8 cellular contexts compared by ENCODE assay signal in the genomic region with DNA sequence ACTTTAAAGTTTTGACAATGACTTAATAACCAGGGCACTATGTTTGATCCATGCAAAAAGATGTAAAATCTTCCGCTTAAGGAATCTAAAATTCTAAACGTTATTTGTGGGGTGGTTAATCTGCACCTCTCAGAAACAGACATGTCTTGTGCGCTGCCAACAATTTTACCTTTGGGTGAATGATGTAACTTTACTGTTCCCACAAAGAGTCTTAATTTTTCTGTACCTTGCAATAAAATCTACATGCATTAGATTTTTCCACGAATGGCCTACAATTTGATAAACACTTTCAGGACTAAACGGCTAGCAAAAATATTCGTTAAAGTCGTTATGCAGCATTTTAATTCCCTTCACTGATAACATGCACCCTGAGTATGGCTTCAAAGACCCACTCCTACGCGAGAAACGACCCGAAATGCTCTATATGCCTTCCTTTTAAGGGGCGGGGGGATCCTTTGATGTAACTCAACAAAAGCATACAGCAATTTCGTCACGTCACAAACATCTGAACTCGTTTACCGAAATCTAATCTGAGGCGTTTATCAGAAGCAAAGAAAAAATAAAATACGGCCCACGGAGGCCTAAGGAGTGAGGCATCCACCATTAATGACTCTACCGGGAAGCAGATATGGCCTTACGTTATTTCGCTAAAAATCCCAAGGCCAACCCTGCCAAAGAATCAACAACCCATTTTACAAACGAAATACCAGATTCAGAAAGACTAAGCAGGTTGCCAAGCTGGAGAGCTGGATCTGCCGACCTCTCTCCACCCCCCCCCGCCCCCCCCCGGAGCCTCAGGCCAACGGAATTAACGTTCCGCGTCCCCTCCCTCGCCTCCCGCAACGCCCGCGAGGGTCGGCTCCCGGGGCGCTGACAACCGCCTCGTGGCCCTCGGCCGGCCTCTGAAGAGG. TPM values are rescaled to one million over a fixed set of nuclear protein-coding genes. Genes with fewer than 3 reads are reported as not detected.
A peak's percentile ranks its signal among the peaks of the same experiment; 100 is the strongest.
DNase-seq lines count a peak whose midpoint lies in the region; ATAC-seq and TF ChIP-seq lines count a peak whose summit lies in the region.

No MANE protein-coding gene starts in this region.

- peak overlapping the region; percentile 99 for H3K27ac ChIP-seq in ectodermal cell (ENCODE audit: insufficient read depth, low read depth, low read length, poor library complexity, severe bottlenecking)
- peak overlapping the region; percentile 97 to 98 (median 98) for H3K27ac ChIP-seq in tibial nerve

- H3K4me1 ChIP-seq in ectodermal cell (ENCODE audit: control insufficient read depth, insufficient read depth, low read length): no peaks in the 10 kb centered on the region
- peaks cover 6 to 60% (median 14%) of the 10 kb centered on the region in 4 donors for H3K4me1 ChIP-seq in tibial nerve

- DNase-seq in NCI-H2171 treated with DMSO at 0.1 percent for 48 hours (lab: John Stamatoyannopoulos, UW) (peak; percentile 18), NCI-H2171 (lab: John Stamatoyannopoulos, UW) (no peak), T-helper 2 cell (peak in 3 of 5 experiments; percentile 9 to 38 (median 21)), mesothelial cell of epicardium (ENCODE audit: low spot score in 2 of 2, unreplicated experiment in 2 of 2) (no peak), tibial nerve (ENCODE audit: low spot score in 2 of 2) (peak in 1 of 2 donors; percentile 7)

- no peak for TF ChIP-seq POLR2A in tibial nerve (IDR thresholded peaks at IDR 0.05)

- H3K36me3 Mint-ChIP-seq in mesothelial cell of epicardium: peaks cover 11% of the 10 kb centered on the region

- peak overlapping the region; percentile 92 for H3K4me3 ChIP-seq in ectodermal cell (ENCODE audit: insufficient read depth, low read depth, low read length)
- peak overlapping the region; percentile 74 to 94 (median 84) for H3K4me3 ChIP-seq in tibial nerve

- peaks cover 24% of the 10 kb centered on the region for H3K4me1 Mint-ChIP-seq in mesothelial cell of epicardium

- WGBS in ectodermal cell, 2 experiments: 2% methylated on average over 41 of the region's 42 CpGs
- WGBS in tibial nerve, 2 donors: 2 to 3% methylated on average over 26 to 28 of the region's 42 CpGs

- no peaks in the 10 kb centered on the region for H3K27me3 Mint-ChIP-seq in mesothelial cell of epicardium (ENCODE audit: low read depth)

- peak overlapping the region; percentile 97 for H3K4me3 Mint-ChIP-seq in mesothelial cell of epicardium

- TF ChIP-seq CTCF in mesothelial cell of epicardium (IDR thresholded peaks at IDR 0.05; ENCODE audit: unreplicated experiment) (no peak), tibial nerve (IDR thresholded peaks at IDR 0.05) (no peak)

- H3K9me3 Mint-ChIP-seq in mesothelial cell of epicardium: no peaks in the 10 kb centered on the region

- no peak for TF ChIP-seq EP300 in tibial nerve (IDR thresholded peaks at IDR 0.05)

- H3K9me3 ChIP-seq in ectodermal cell (ENCODE audit: control insufficient read depth, low read length) (no peaks in the 10 kb centered on the region), tibial nerve (no peaks in the 10 kb centered on the region)

- H3K36me3 ChIP-seq in ectodermal cell (ENCODE audit: control insufficient read depth, insufficient read depth, low read length) (peaks cover 9% of the 10 kb centered on the region), tibial nerve (peaks cover 0 to 35% (median 0%) of the 10 kb centered on the region in 3 donors)

- peak; percentile 22 for ATAC-seq in HG03159 (IDR thresholded peaks at IDR 0.05; ENCODE audit: unreplicated experiment)
- ATAC-seq in GM19397 (IDR thresholded peaks at IDR 0.05; ENCODE audit: unreplicated experiment): no peak

- peak overlapping the region; percentile 99 for H3K27ac Mint-ChIP-seq in mesothelial cell of epicardium

- no peaks in the 10 kb centered on the region for H3K27me3 ChIP-seq in ectodermal cell (ENCODE audit: control insufficient read depth, insufficient read depth, low read length, poor library complexity, severe bottlenecking)
- no peaks in the 10 kb centered on the region for H3K27me3 ChIP-seq in tibial nerve

RNA-seq across cellular contexts. Expression of gene AK6, which starts 0.6 kb away (rescaled TPM):
- polyA plus RNA-seq in ectodermal cell (2013, experiment 1 of 4): 45.6 TPM
- polyA plus RNA-seq in ectodermal cell (2013, experiment 2 of 4): 37.0 TPM
- 32.1 TPM for polyA plus RNA-seq in ectodermal cell (2013, experiment 3 of 4)
- 34.0 TPM for polyA plus RNA-seq in ectodermal cell (2013, experiment 4 of 4)
- total RNA-seq in mesothelial cell of epicardium: 28.0 to 31.3 TPM (median 28.3 TPM) in 3 replicates
- 10 to 100 TPM in 2 of 4 donors, 1 to 10 TPM in 2; 8.4 to 40.8 (median 15.3) TPM for total RNA-seq in tibial nerve

RNA-seq across cellular contexts. Expression of gene TAF9, which starts 0.6 kb away (rescaled TPM):
- 100 TPM for polyA plus RNA-seq in ectodermal cell (2013, experiment 1 of 4)
- polyA plus RNA-seq in ectodermal cell (2013, experiment 2 of 4): 102 TPM
- polyA plus RNA-seq in ectodermal cell (2013, experiment 3 of 4): 110 TPM
- 119 TPM for polyA plus RNA-seq in ectodermal cell (2013, experiment 4 of 4)
- total RNA-seq in mesothelial cell of epicardium (47.1 to 50.4 TPM (median 49.0 TPM) in 3 replicates), tibial nerve (10 to 100 TPM; 17.7 to 40.9 (median 29.8) TPM)

RNA-seq across cellular contexts. Expression of gene RAD17, which starts 0.9 kb away (rescaled TPM):
- 39.0 TPM for polyA plus RNA-seq in ectodermal cell (2013, experiment 1 of 4)
- polyA plus RNA-seq in ectodermal cell (2013, experiment 2 of 4): 42.9 TPM
- 34.3 TPM for polyA plus RNA-seq in ectodermal cell (2013, experiment 3 of 4)
- 38.2 TPM for polyA plus RNA-seq in ectodermal cell (2013, experiment 4 of 4)
- total RNA-seq in mesothelial cell of epicardium: 31.6 to 33.4 TPM (median 33.2 TPM) in 3 replicates
- 10 to 100 TPM; 11.4 to 27.8 (median 19.0) TPM for total RNA-seq in tibial nerve

RNA-seq across cellular contexts. Expression of gene CCDC125, which starts 36.1 kb away (rescaled TPM):
- polyA plus RNA-seq in ectodermal cell (2013, experiment 1 of 4): 9.8 TPM
- polyA plus RNA-seq in ectodermal cell (2013, experiment 2 of 4): 11.8 TPM
- 8.4 TPM for polyA plus RNA-seq in ectodermal cell (2013, experiment 3 of 4)
- polyA plus RNA-seq in ectodermal cell (2013, experiment 4 of 4): 9.0 TPM
- total RNA-seq in mesothelial cell of epicardium: 9.0 to 9.7 TPM (median 9.1 TPM) in 3 replicates
- total RNA-seq in tibial nerve: 10 to 100 TPM in 2 of 4 donors, 1 to 10 TPM in 2; 5.7 to 10.3 (median 8.3) TPM

RNA-seq across cellular contexts. Expression of gene MARVELD2, which starts 46.2 kb away (rescaled TPM):
- polyA plus RNA-seq in ectodermal cell (2013, experiment 1 of 4): 6.4 TPM
- polyA plus RNA-seq in ectodermal cell (2013, experiment 2 of 4): 8.8 TPM
- polyA plus RNA-seq in ectodermal cell (2013, experiment 3 of 4): 4.1 TPM
- 4.1 TPM for polyA plus RNA-seq in ectodermal cell (2013, experiment 4 of 4)
- total RNA-seq in mesothelial cell of epicardium (18.8 to 20.0 TPM (median 19.6 TPM) in 3 replicates), tibial nerve (1 to 10 TPM in 2 of 4 donors, under 1 TPM in 2; 0.59 to 1.3 (median 1.0) TPM)

Comparison
In these comparisons a context has a peak if more than half of its experiments do, and no peak if none do; other contexts are left out.
1. DNase-seq: peak in NCI-H2171 treated with DMSO at 0.1 percent for 48 hours (single experiment) and T-helper 2 cell (3 of 5); none in NCI-H2171 (single experiment) and mesothelial cell of epicardium (0 of 2).